In the genomic region with DNA sequence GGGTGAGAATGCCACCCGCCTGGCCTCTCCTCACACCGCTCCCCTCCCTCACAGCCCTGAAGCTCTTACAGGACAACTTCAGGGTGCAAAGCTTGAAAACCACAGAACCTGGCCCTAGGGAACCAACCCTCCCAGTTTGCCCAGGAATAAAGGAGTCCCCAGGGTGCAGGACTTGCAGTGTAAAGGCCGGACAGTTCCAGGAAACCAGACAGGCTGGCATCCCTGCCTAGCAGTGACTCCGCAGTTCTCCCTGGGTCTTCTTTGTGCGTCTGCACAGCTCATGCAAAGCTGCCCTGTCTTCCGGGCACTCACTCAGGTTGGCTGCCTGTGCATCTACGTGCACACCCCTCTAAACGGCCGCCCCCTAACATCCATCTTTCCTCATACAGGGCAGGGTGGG, we compare ENCODE assay signal across 14 cellular contexts. TPM values are rescaled to one million over a fixed set of nuclear protein-coding genes. Genes with fewer than 3 reads are reported as not detected.
DNase-seq lines count a peak whose midpoint lies in the region; ATAC-seq and TF ChIP-seq lines count a peak whose summit lies in the region.
"Had no signal": no experiment of that assay in that cellular context is flagged by ENCODE, and none has a peak within 500 bp of the region (broad histone marks: within the 10 kb centered on the region; RNA-seq: fewer than 3 reads in every experiment).

No MANE protein-coding gene starts in this region.

- H3K9me3 ChIP-seq in neural progenitor cell (ENCODE audit: low read depth) (no peaks in the 10 kb centered on the region), tibial artery (no peaks in the 10 kb centered on the region)
- H3K9me3 ChIP-seq: BLaER1 had no signal

- no peak for DNase-seq in GM23338 (ENCODE audit: low spot score)
- DNase-seq in dorsolateral prefrontal cortex, result peak in 1 of 10 donors; percentile 23
- no peak for DNase-seq in neural progenitor cell (ENCODE audit: low spot score)
- DNase-seq in tibial artery, result peak; percentile 6 to 52
- DNase-seq in activated T-cell treated with anti-CD3 and anti-CD28 coated beads, Interleukin-2, amount 50 U/mL, for 4 hours, result no peak
- DNase-seq in NCI-H2107 (lab: John Stamatoyannopoulos, UW), result no peak
- DNase-seq in OCI-M2 (lab: John Stamatoyannopoulos, UW; ENCODE audit: unreplicated experiment), result no peak
- DNase-seq: 8988T; AML-193; CD4-positive, CD25-positive, alpha-beta regulatory T cell; DMS53; GF-D8; H7 had no signal

- H3K36me3 ChIP-seq in GM23338 (ENCODE audit: insufficient read depth) (no peaks in the 10 kb centered on the region), neural progenitor cell (no peaks in the 10 kb centered on the region), tibial artery (peaks cover 0 to 4% (median 0%) of the 10 kb centered on the region in 3 donors)
- H3K36me3 ChIP-seq: BLaER1 had no signal

- no peaks in the 10 kb centered on the region for H3K36me3 Mint-ChIP-seq in GM23338 (ENCODE audit: low read depth)
- H3K36me3 Mint-ChIP-seq in neural progenitor cell, result no peaks in the 10 kb centered on the region
- no peaks in the 10 kb centered on the region for H3K36me3 Mint-ChIP-seq in activated T-cell treated with anti-CD3 and anti-CD28 coated beads, Interleukin-2, amount 50 U/mL, for 4 hours (ENCODE audit: insufficient read depth)
- H3K36me3 Mint-ChIP-seq: CD4-positive, CD25-positive, alpha-beta regulatory T cell had no signal

- H3K9me3 Mint-ChIP-seq in GM23338 (no peaks in the 10 kb centered on the region), neural progenitor cell (no peaks in the 10 kb centered on the region)
- no peaks in the 10 kb centered on the region for H3K9me3 Mint-ChIP-seq in activated T-cell treated with anti-CD3 and anti-CD28 coated beads, Interleukin-2, amount 50 U/mL, for 4 hours
- H3K9me3 Mint-ChIP-seq: CD4-positive, CD25-positive, alpha-beta regulatory T cell had no signal

- H4K20me1 ChIP-seq in GM23338 (replicated peaks; ENCODE audit: insufficient read depth), result no peaks in the 10 kb centered on the region
- H4K20me1 ChIP-seq in neural progenitor cell (ENCODE audit: low read depth), result no peaks in the 10 kb centered on the region
- H4K20me1 ChIP-seq: BLaER1 had no signal

- intact Hi-C loops in dorsolateral prefrontal cortex (cut with DNase I), result no loop called here
- intact Hi-C loops in tibial artery (cut with DNase I; ENCODE audit: low total_unique reads), result no loop called here

- H3K4me3 Mint-ChIP-seq in GM23338, result no peak overlapping the region
- no peak overlapping the region for H3K4me3 Mint-ChIP-seq in neural progenitor cell
- H3K4me3 Mint-ChIP-seq in activated T-cell treated with anti-CD3 and anti-CD28 coated beads, Interleukin-2, amount 50 U/mL, for 4 hours, result no peak overlapping the region
- H3K4me3 Mint-ChIP-seq: CD4-positive, CD25-positive, alpha-beta regulatory T cell had no signal

- H3F3A ChIP-seq in GM23338 (replicated peaks; ENCODE audit: low read depth) (no peaks in the 10 kb centered on the region), neural progenitor cell (ENCODE audit: low read depth) (no peaks in the 10 kb centered on the region)

- TF ChIP-seq CTCF in GM23338 (conservative IDR thresholded peaks at IDR 0.05; ENCODE audit: low read depth in 2 of 2) (no peak), dorsolateral prefrontal cortex (IDR thresholded peaks at IDR 0.05 in 54 of 56, conservative IDR thresholded peaks at IDR 0.05 in 2 of 56; ENCODE audit: low read depth in 1 of 56, partially characterized antibody in 56 of 56) (no peak), neural progenitor cell (IDR thresholded peaks at IDR 0.05) (no peak), tibial artery (IDR thresholded peaks at IDR 0.05) (no peak)

- H3K4me1 ChIP-seq in GM23338 (ENCODE audit: insufficient read depth) (peaks cover 7% of the 10 kb centered on the region; the same call in 1 of the 2 replicates), neural progenitor cell (peaks cover 12% of the 10 kb centered on the region), tibial artery (peaks cover 0 to 18% (median 14%) of the 10 kb centered on the region in 4 donors)

- H3K4me3 ChIP-seq in GM23338, result no peak overlapping the region
- no peak overlapping the region for H3K4me3 ChIP-seq in dorsolateral prefrontal cortex
- no peak overlapping the region for H3K4me3 ChIP-seq in neural progenitor cell
- no peak overlapping the region for H3K4me3 ChIP-seq in tibial artery
- H3K4me3 ChIP-seq: BLaER1 had no signal

- no peaks in the 10 kb centered on the region for H3K79me2 ChIP-seq in GM23338 (replicated peaks; ENCODE audit: insufficient read depth)
- no peaks in the 10 kb centered on the region for H3K79me2 ChIP-seq in neural progenitor cell (ENCODE audit: low read depth)

- no peak overlapping the region for H3K9ac ChIP-seq in neural progenitor cell
- H3K9ac ChIP-seq: BLaER1 had no signal

- ATAC-seq in GM23338, result no peak
- ATAC-seq in activated T-cell treated with anti-CD3 and anti-CD28 coated beads, Interleukin-2, amount 50 U/mL, for 4 hours, result no peak

- H2AFZ ChIP-seq in GM23338 (no peak overlapping the region), neural progenitor cell (replicated peaks) (no peak overlapping the region)

- H3K4me2 ChIP-seq in GM23338 (no peak overlapping the region), neural progenitor cell (no peak overlapping the region)
- H3K4me2 ChIP-seq: BLaER1 had no signal

- H3K27me3 ChIP-seq in GM23338 (ENCODE audit: insufficient read depth) (no peaks in the 10 kb centered on the region), dorsolateral prefrontal cortex (no peaks in the 10 kb centered on the region), neural progenitor cell (no peaks in the 10 kb centered on the region), tibial artery (no peaks in the 10 kb centered on the region)
- H3K27me3 ChIP-seq: BLaER1 had no signal

- peaks cover 11% of the 10 kb centered on the region for H3K27me3 Mint-ChIP-seq in GM23338 (ENCODE audit: insufficient read depth, low read depth, poor library complexity)
- H3K27me3 Mint-ChIP-seq in neural progenitor cell (ENCODE audit: insufficient read depth, low read depth), result peaks cover 8% of the 10 kb centered on the region
- peaks cover 15% of the 10 kb centered on the region for H3K27me3 Mint-ChIP-seq in activated T-cell treated with anti-CD3 and anti-CD28 coated beads, Interleukin-2, amount 50 U/mL, for 4 hours (ENCODE audit: low read depth)

- H3K4me1 Mint-ChIP-seq in GM23338 (peaks cover 15% of the 10 kb centered on the region), neural progenitor cell (peaks cover 17% of the 10 kb centered on the region)
- no peaks in the 10 kb centered on the region for H3K4me1 Mint-ChIP-seq in activated T-cell treated with anti-CD3 and anti-CD28 coated beads, Interleukin-2, amount 50 U/mL, for 4 hours (ENCODE audit: low read depth)
- H3K4me1 Mint-ChIP-seq: CD4-positive, CD25-positive, alpha-beta regulatory T cell had no signal

- no peaks in the 10 kb centered on the region for H3K9me2 ChIP-seq in GM23338 (ENCODE audit: insufficient read depth)

- no peak overlapping the region for H3K27ac ChIP-seq in GM23338 (ENCODE audit: low read depth)
- H3K27ac ChIP-seq in dorsolateral prefrontal cortex, result peak overlapping the region in 51 of 59 donors; percentile 2 to 89 (median 72)
- no peak overlapping the region for H3K27ac ChIP-seq in neural progenitor cell
- no peak overlapping the region for H3K27ac ChIP-seq in tibial artery
- H3K27ac ChIP-seq: BLaER1 had no signal

- H3K27ac Mint-ChIP-seq in GM23338, result peak overlapping the region; percentile 78
- peak overlapping the region; percentile 89 for H3K27ac Mint-ChIP-seq in neural progenitor cell
- H3K27ac Mint-ChIP-seq: CD4-positive, CD25-positive, alpha-beta regulatory T cell had no signal

TF ChIP-seq in GM23338, 12 proteins besides CTCF, POLR2A, EP300 and RAD21 (continues in another document):
- TF ChIP-seq POLR2AphosphoS5 (IDR thresholded peaks at IDR 0.05; ENCODE audit: low read depth) (no peak), CREB1 (CRISPR knock-in tag; IDR thresholded peaks at IDR 0.05; ENCODE audit: low read depth) (no peak), ZNF114 (CRISPR knock-in tag; IDR thresholded peaks at IDR 0.05) (no peak)
- TF ChIP-seq, protein P1, sequence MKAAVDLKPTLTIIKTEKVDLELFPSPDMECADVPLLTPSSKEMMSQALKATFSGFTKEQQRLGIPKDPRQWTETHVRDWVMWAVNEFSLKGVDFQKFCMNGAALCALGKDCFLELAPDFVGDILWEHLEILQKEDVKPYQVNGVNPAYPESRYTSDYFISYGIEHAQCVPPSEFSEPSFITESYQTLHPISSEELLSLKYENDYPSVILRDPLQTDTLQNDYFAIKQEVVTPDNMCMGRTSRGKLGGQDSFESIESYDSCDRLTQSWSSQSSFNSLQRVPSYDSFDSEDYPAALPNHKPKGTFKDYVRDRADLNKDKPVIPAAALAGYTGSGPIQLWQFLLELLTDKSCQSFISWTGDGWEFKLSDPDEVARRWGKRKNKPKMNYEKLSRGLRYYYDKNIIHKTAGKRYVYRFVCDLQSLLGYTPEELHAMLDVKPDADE (IDR thresholded peaks at IDR 0.05), result no peak

RNA-seq across cellular contexts. Expression of gene HSPA12A, which starts 36.1 kb away (rescaled TPM):
- 5.2 and 6.3 TPM in 2 replicates for total RNA-seq in GM23338 (2014; rRNA removed; shearing (Covaris generic))
- 4.4 and 5.6 TPM in 2 replicates for polyA plus RNA-seq in GM23338 (2016; fragmentation: Nextera tagmentation; extraction: Ambion mirVana)
- total RNA-seq in dorsolateral prefrontal cortex, result 100 to 1,000 TPM in 118 of 120 experiments, 10 to 100 TPM in 2; 81.7 to 241 (median 174) TPM
- 5.3 and 5.6 TPM in 2 replicates for total RNA-seq in neural progenitor cell (ENCODE audit: low replicate concordance)
- total RNA-seq in activated T-cell treated with anti-CD3 and anti-CD28 coated beads, Interleukin-2, amount 50 U/mL, for 4 hours, result under 1 TPM; 0.15 to 0.45 (median 0.16) TPM

Comparison
In these comparisons a context has a peak if more than half of its experiments do, and no peak if none do; other contexts are left out.
1. DNase-seq: peak in tibial artery (2 of 2); none in GM23338 (single experiment), neural progenitor cell (single experiment), activated T-cell treated with anti-CD3 and anti-CD28 coated beads, Interleukin-2, amount 50 U/mL, for 4 hours (single experiment), NCI-H2107 (single experiment) and OCI-M2 (single experiment).
2. H3K27ac ChIP-seq: peak in dorsolateral prefrontal cortex (51 of 59); none in GM23338 (single experiment), neural progenitor cell (single experiment) and tibial artery (0 of 2).
3. RNA of gene HSPA12A, which starts 36.1 kb away (total RNA-seq): 81.7 to 241 TPM in dorsolateral prefrontal cortex; 5.2 to 6.3 TPM in GM23338, 5.3 to 5.6 TPM in neural progenitor cell and 0.15 to 0.45 TPM in activated T-cell treated with anti-CD3 and anti-CD28 coated beads, Interleukin-2, amount 50 U/mL, for 4 hours; every median in the first group is over 10 times any median in the second.